8 cellular contexts compared by ENCODE assay signal in the genomic region with DNA sequence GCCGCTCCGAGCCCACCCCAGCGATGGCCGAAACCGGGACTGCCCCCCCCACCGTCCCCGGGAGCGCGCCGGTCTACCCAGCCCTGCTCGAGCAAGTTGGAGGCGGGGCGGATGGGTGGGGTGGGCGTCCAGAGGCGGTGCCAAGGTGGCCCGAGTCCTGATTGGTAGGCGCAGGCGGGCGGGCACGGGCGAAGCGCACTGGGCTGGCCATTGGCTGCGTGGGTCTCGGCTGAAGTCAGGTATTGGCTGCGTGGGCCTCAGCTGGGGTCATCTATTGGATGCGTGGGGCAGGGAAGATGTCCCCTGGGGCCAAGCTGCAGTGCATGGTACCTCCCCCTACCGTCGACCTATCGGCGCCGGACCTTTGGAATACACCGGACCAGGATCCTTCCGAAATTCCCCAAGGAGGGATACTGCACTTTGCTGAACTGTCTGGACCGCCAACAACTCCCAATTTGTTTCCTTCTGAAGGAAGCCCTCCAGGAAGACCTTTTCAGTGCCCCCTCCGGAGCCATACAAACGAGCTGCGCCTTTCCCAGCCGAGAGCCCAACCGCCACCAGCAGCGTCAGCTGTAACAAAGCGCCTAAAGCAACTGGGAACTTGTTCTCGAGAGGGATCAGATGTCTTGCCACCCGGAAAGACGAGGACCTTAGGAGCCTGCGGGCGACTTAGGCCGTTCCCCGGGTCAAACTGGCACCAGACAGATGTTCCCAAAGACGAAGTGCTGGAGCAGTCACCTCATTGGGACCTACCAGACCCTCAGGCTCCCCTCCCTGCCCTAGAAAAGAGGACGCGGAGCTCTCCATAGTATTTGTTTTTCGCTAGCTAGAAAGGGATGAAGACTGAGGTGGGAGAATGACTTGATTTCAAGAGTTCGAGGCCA. TPM values are rescaled to one million over a fixed set of nuclear protein-coding genes. Genes with fewer than 3 reads are reported as not detected.
A peak's percentile ranks its signal among the peaks of the same experiment; 100 is the strongest.
DNase-seq lines count a peak whose midpoint lies in the region; ATAC-seq and TF ChIP-seq lines count a peak whose summit lies in the region.

A gene with protein sequence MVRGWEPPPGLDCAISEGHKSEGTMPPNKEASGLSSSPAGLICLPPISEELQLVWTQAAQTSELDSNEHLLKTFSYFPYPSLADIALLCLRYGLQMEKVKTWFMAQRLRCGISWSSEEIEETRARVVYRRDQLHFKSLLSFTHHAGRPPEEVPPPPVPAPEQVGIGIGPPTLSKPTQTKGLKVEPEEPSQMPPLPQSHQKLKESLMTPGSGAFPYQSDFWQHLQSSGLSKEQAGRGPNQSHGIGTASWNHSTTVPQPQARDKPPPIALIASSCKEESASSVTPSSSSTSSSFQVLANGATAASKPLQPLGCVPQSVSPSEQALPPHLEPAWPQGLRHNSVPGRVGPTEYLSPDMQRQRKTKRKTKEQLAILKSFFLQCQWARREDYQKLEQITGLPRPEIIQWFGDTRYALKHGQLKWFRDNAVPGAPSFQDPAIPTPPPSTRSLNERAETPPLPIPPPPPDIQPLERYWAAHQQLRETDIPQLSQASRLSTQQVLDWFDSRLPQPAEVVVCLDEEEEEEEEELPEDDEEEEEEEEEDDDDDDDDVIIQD (minus strand): TSS at position 113 of the 884 bp plus-strand sequence. CDS start 180 bp downstream, outside the sequence.

- H3K27me3 ChIP-seq in GM06990 (replicated peaks; ENCODE audit: control insufficient read depth, insufficient read depth, low read length) = no peaks in the 10 kb centered on the region
- no peaks in the 10 kb centered on the region for H3K27me3 ChIP-seq in SK-N-SH (ENCODE audit: insufficient read depth)
- H3K27me3 ChIP-seq in osteoblast (ENCODE audit: insufficient read depth, low read length) = peaks cover 15% of the 10 kb centered on the region
- H3K27me3 ChIP-seq in thymus (ENCODE audit: control insufficient read depth, insufficient read depth) = no peaks in the 10 kb centered on the region

- peaks cover 10% of the 10 kb centered on the region for H3F3A ChIP-seq in SK-N-SH (replicated peaks; ENCODE audit: insufficient read depth)

- peak; percentile 98 for ATAC-seq in HG02571 (IDR thresholded peaks at IDR 0.05; ENCODE audit: unreplicated experiment)

- peak; percentile 98 for DNase-seq in GM06990 (ENCODE audit: extremely low read depth, insufficient read length)
- DNase-seq in NCI-H1048 (lab: John Stamatoyannopoulos, UW) = peak; percentile 91
- DNase-seq in SK-N-SH = peak; percentile 97
- DNase-seq in activated naive CD4-positive, alpha-beta T cell treated with anti-CD3 and anti-CD28 coated beads, Interleukin-2, amount 50 U/mL, for 16 hours = peak; percentile 99
- peak; percentile 73 for DNase-seq in glomerular endothelial cell (ENCODE audit: extremely low read depth, low read depth, low spot score)
- peak; percentile 99 for DNase-seq in osteoblast (ENCODE audit: insufficient read length, low spot score, missing footprints)

- TF ChIP-seq EP300 in SK-N-SH (IDR thresholded peaks at IDR 0.05; ENCODE audit: borderline replicate concordance in 1 of 2, low read depth in 1 of 2, low read length in 1 of 2) = no peak

- H4K20me1 ChIP-seq in SK-N-SH (ENCODE audit: insufficient read depth) = no peaks in the 10 kb centered on the region
- H4K20me1 ChIP-seq in osteoblast (ENCODE audit: insufficient read depth, low read length) = peaks cover 2% of the 10 kb centered on the region

- H3K4me2 ChIP-seq in SK-N-SH = peak within 1 kb of the TSS; percentile 96
- peak within 1 kb of the TSS; percentile 93 for H3K4me2 ChIP-seq in osteoblast (ENCODE audit: insufficient read depth, low read length)

- H3K4me3 ChIP-seq in GM06990 (replicated peaks; ENCODE audit: low read depth, low read length) (peak within 1 kb of the TSS; percentile 93), SK-N-SH (ENCODE audit: low read depth in 2 of 2, low read length in 1 of 2) (peak within 1 kb of the TSS; percentile 89), osteoblast (ENCODE audit: insufficient read depth, low read length) (peak within 1 kb of the TSS; percentile 94), thymus (ENCODE audit: low read length) (peak within 1 kb of the TSS; percentile 80)

- H2AFZ ChIP-seq in SK-N-SH (ENCODE audit: low read depth) (peak within 1 kb of the TSS; percentile 97), osteoblast (ENCODE audit: low read length) (peak within 1 kb of the TSS; percentile 98)

- H3K79me2 ChIP-seq in SK-N-SH (ENCODE audit: insufficient read depth) = peaks cover 20% of the 10 kb centered on the region; the same call in 1 of the 2 replicates
- peaks cover 19% of the 10 kb centered on the region for H3K79me2 ChIP-seq in osteoblast (ENCODE audit: insufficient read depth, low read length)

- no peak for TF ChIP-seq RAD21 in SK-N-SH (IDR thresholded peaks at IDR 0.05; ENCODE audit: low read length)

- H3K9me2 ChIP-seq in SK-N-SH = no peaks in the 10 kb centered on the region

- peaks cover 8 to 10% of the 10 kb centered on the region in 2 experiments; a peak in 3 of 4 replicates for H3K4me1 ChIP-seq in SK-N-SH (ENCODE audit: control insufficient read depth in 1 of 2, insufficient read depth in 2 of 2, low read depth in 1 of 2, low read length in 1 of 2)
- H3K4me1 ChIP-seq in osteoblast (ENCODE audit: insufficient read depth, low read length) = peaks cover 16% of the 10 kb centered on the region
- H3K4me1 ChIP-seq in thymus (ENCODE audit: control insufficient read depth, insufficient read depth, low read length) = peaks cover 3% of the 10 kb centered on the region

- H3K9ac ChIP-seq in SK-N-SH = peak within 1 kb of the TSS; percentile 81

- H3K27ac ChIP-seq in SK-N-SH (ENCODE audit: low read depth in 2 of 2, low read length in 1 of 2) (peak within 1 kb of the TSS; percentile 86 to 92), osteoblast (ENCODE audit: low read depth, low read length) (peak within 1 kb of the TSS; percentile 69), thymus (ENCODE audit: low read depth) (peak within 1 kb of the TSS; percentile 89)

- H3K9me3 ChIP-seq in SK-N-SH (no peaks in the 10 kb centered on the region), osteoblast (ENCODE audit: low read depth, low read length) (no peaks in the 10 kb centered on the region), thymus (ENCODE audit: control insufficient read depth) (no peaks in the 10 kb centered on the region)

- no peak for TF ChIP-seq CTCF in GM06990 (IDR thresholded peaks at IDR 0.05; ENCODE audit: insufficient read depth, low read length, poor library complexity, severe bottlenecking)
- TF ChIP-seq CTCF in SK-N-SH (IDR thresholded peaks at IDR 0.05) = no peak
- TF ChIP-seq CTCF in osteoblast (IDR thresholded peaks at IDR 0.05; ENCODE audit: extremely low read depth, low read depth, low read length) = no peak

- H3K36me3 ChIP-seq in GM06990 (ENCODE audit: control insufficient read depth, insufficient read depth, low read length) = peaks cover 3% of the 10 kb centered on the region
- no peaks in the 10 kb centered on the region for H3K36me3 ChIP-seq in SK-N-SH (replicated peaks in 1 of 2; ENCODE audit: control insufficient read depth in 1 of 2, insufficient read depth in 2 of 2, low read length in 1 of 2)
- H3K36me3 ChIP-seq in osteoblast (ENCODE audit: insufficient read depth, low read length) = no peaks in the 10 kb centered on the region
- no peaks in the 10 kb centered on the region for H3K36me3 ChIP-seq in thymus (ENCODE audit: control insufficient read depth, insufficient read depth)

- POLR2A ChIA-PET in SK-N-SH (lab: Yijun Ruan, JAX) = interaction anchor here (0.6 to 2.2 kb wide), 6 partner anchors 9 to 191 kb away, joined by 3 to 13 read pairs (median 4); a partner anchor contains a TSS

- CTCF ChIA-PET in SK-N-SH (lab: Yijun Ruan, JAX) = interaction anchor here (0.7 to 2.5 kb wide), 10 partner anchors 9 to 273 kb away, joined by 3 to 16 read pairs (median 4); a partner anchor contains a TSS

- WGBS in SK-N-SH (ENCODE audit: low lambda C conversion rate) = 2% methylated on average over 27 of the region's 53 CpGs
- 1% methylated on average over 53 of the region's 53 CpGs for WGBS in thymus

TF ChIP-seq in SK-N-SH, 30 proteins besides CTCF, POLR2A, EP300 and RAD21 (continues in another document):
- TF ChIP-seq FOXM1 (IDR thresholded peaks at IDR 0.05; ENCODE audit: low read depth) = no peak
- no peak; the same call in 1 of the 2 replicates for TF ChIP-seq SIN3A (IDR thresholded peaks at IDR 0.05; ENCODE audit: borderline replicate concordance, low read depth, low read length)
- TF ChIP-seq SMC3 (IDR thresholded peaks at IDR 0.05; ENCODE audit: low read depth, low read length) = no peak
- TF ChIP-seq TAF1 (IDR thresholded peaks at IDR 0.05; ENCODE audit: borderline replicate concordance, low read depth, low read length) = peak; percentile 41
- no peak for TF ChIP-seq FOXJ3 (CRISPR knock-in tag; IDR thresholded peaks at IDR 0.05)
- no peak for TF ChIP-seq JUND (IDR thresholded peaks at IDR 0.05)
- TF ChIP-seq POLR2AphosphoS5 (IDR thresholded peaks at IDR 0.05; ENCODE audit: low read depth, low read length) = peak; percentile 73; the same call in 1 of the 2 replicates
- no peak for TF ChIP-seq TEAD4 (IDR thresholded peaks at IDR 0.05; ENCODE audit: borderline replicate concordance, insufficient read depth)
- no peak for TF ChIP-seq EZH2phosphoT487 (IDR thresholded peaks at IDR 0.05; ENCODE audit: borderline replicate concordance, low read depth)
- TF ChIP-seq, protein P1, sequence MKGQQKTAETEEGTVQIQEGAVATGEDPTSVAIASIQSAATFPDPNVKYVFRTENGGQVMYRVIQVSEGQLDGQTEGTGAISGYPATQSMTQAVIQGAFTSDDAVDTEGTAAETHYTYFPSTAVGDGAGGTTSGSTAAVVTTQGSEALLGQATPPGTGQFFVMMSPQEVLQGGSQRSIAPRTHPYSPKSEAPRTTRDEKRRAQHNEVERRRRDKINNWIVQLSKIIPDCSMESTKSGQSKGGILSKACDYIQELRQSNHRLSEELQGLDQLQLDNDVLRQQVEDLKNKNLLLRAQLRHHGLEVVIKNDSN (IDR thresholded peaks at IDR 0.05; ENCODE audit: borderline replicate concordance, low read depth) = no peak
- peak; percentile 49 for TF ChIP-seq NRF1 (IDR thresholded peaks at IDR 0.05; ENCODE audit: low read depth, low read length)
- TF ChIP-seq ELF1 (IDR thresholded peaks at IDR 0.05) = 0 out of 2 replicates have a peak, but pooled peaks have one; percentile 13
- TF ChIP-seq, protein P2, sequence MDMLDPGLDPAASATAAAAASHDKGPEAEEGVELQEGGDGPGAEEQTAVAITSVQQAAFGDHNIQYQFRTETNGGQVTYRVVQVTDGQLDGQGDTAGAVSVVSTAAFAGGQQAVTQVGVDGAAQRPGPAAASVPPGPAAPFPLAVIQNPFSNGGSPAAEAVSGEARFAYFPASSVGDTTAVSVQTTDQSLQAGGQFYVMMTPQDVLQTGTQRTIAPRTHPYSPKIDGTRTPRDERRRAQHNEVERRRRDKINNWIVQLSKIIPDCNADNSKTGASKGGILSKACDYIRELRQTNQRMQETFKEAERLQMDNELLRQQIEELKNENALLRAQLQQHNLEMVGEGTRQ (IDR thresholded peaks at IDR 0.05; ENCODE audit: borderline replicate concordance, low read depth, low read length) = no peak

RNA-seq across cellular contexts. Expression of the gene that starts here (rescaled TPM):
- polyA plus RNA-seq in SK-N-SH (2012; rRNA removed) (7.7 and 8.7 TPM in 2 replicates), thymus (10.2 TPM)
- polyA plus RNA-seq in SK-N-SH (2012; cell fraction: cytosol; rRNA removed) = 6.8 and 7.8 TPM in 2 replicates
- 8.6 and 11.1 TPM in 2 replicates for polyA plus RNA-seq in SK-N-SH (2012; cell fraction: nucleus; rRNA removed)
- total RNA-seq in glomerular endothelial cell (13.8 and 14.6 TPM in 2 replicates), osteoblast (5.4 and 8.0 TPM in 2 replicates)

Comparison
In these comparisons a context has a peak if more than half of its experiments do, and no peak if none do; other contexts are left out.
1. Peak in every context shown above with its lines: DNase-seq, ATAC-seq, H3K4me3 ChIP-seq and H3K27ac ChIP-seq.